In genomic region chr12:66944365-66944764, GRCh38 we compare ENCODE assay signal across 15 cellular contexts.
"Had no signal": no experiment of that assay in that cellular context is flagged by ENCODE, and none has a peak within 500 bp of the region (broad histone marks: within the 10 kb centered on the region; RNA-seq: fewer than 3 reads in every experiment).

No MANE protein-coding gene starts in this region.

- H3K36me3 ChIP-seq: ovary, tibial artery, upper lobe of left lung, vagina had no signal

- ATAC-seq: foreskin keratinocyte; naive thymus-derived CD8-positive, alpha-beta T cell; right cardiac atrium had no signal

- H3K27me3 ChIP-seq: foreskin keratinocyte, ovary, tibial artery, upper lobe of left lung, vagina had no signal

- H3K27ac ChIP-seq: epithelial cell of prostate, foreskin keratinocyte, ovary, tibial artery, upper lobe of left lung, vagina had no signal

- DNase-seq: effector memory CD4-positive, alpha-beta T cell; foreskin keratinocyte; kidney glomerular epithelial cell; mammary epithelial cell; mucosa of descending colon; naive thymus-derived CD8-positive, alpha-beta T cell; ovary; right cardiac atrium; stimulated activated CD4-positive, alpha-beta T cell treated with anti-CD3 and anti-CD28 coated beads, Interleukin-12 subunit alpha, Interleukin-12 subunit beta, amount 100 ng/mL, for 4 hours; stimulated activated CD4-positive, alpha-beta T cell treated with anti-CD3 and anti-CD28 coated beads, Interleukin-2, amount 100 ng/mL, for 48 hours; stimulated activated naive CD4-positive, alpha-beta T cell treated with Interleukin-2 at 50 U/mL for 16 hours; tibial artery; upper lobe of left lung had no signal

- H3K4me3 ChIP-seq: mucosa of descending colon, ovary, tibial artery, upper lobe of left lung, vagina had no signal

- H3K4me1 ChIP-seq: foreskin keratinocyte, tibial artery, upper lobe of left lung, vagina had no signal

- H3K9me3 ChIP-seq: mucosa of descending colon, ovary, tibial artery, upper lobe of left lung, vagina had no signal
